9 cellular contexts compared by ENCODE assay signal in genomic region chr6:18211338-18211737, GRCh38. TPM values are rescaled to one million over a fixed set of nuclear protein-coding genes. Genes with fewer than 3 reads are reported as not detected.
DNase-seq lines count a peak whose midpoint lies in the region; ATAC-seq, FAIRE-seq and TF ChIP-seq lines count a peak whose summit lies in the region.
"Had no signal": no experiment of that assay in that cellular context is flagged by ENCODE, and none has a peak within 500 bp of the region (broad histone marks: within the 10 kb centered on the region; RNA-seq: fewer than 3 reads in every experiment).

No MANE protein-coding gene starts in this region.

- H3K4me1 ChIP-seq in upper lobe of left lung (no peaks in the 10 kb centered on the region), heart right ventricle (peaks cover 0 to 18% (median 4%) of the 10 kb centered on the region in 9 donors)

- H3K27me3 ChIP-seq in upper lobe of left lung (no peaks in the 10 kb centered on the region), heart right ventricle (no peaks in the 10 kb centered on the region)

- no peak overlapping the region for H3K27ac Mint-ChIP-seq in activated CD8-positive, alpha-beta T cell treated with anti-CD3 and anti-CD28 coated beads for 36 hours

- H3K9me3 Mint-ChIP-seq in activated CD8-positive, alpha-beta T cell treated with anti-CD3 and anti-CD28 coated beads for 36 hours, result no peaks in the 10 kb centered on the region

- H3K27ac ChIP-seq in upper lobe of left lung, result no peak overlapping the region
- no peak overlapping the region for H3K27ac ChIP-seq in heart right ventricle

- POLR2A ChIA-PET in activated CD8-positive, alpha-beta T cell treated with anti-CD3 and anti-CD28 coated beads for 36 hours (lab: Charles Lee), result no interaction called here

- H3K27me3 Mint-ChIP-seq in activated CD8-positive, alpha-beta T cell treated with anti-CD3 and anti-CD28 coated beads for 36 hours, result no peaks in the 10 kb centered on the region

- 89 to 94% methylated on average over 6 of the region's 6 CpGs for WGBS in upper lobe of left lung, 2 donors
- WGBS in heart right ventricle, 2 donors, result 95 to 96% methylated on average over 6 of the region's 6 CpGs

- TF ChIP-seq EP300 in upper lobe of left lung (IDR thresholded peaks at IDR 0.05), result no peak

- H3K36me3 ChIP-seq in upper lobe of left lung (peaks cover 0 to 48% (median 4%) of the 10 kb centered on the region in 4 donors), heart right ventricle (peaks cover 0 to 85% (median 11%) of the 10 kb centered on the region in 9 donors)

- intact Hi-C loops in activated CD8-positive, alpha-beta T cell treated with anti-CD3 and anti-CD28 coated beads for 36 hours (cut with micrococcal nuclease), result no loop called here
- intact Hi-C loops in heart right ventricle (cut with DNase I), result loop anchor here in 1 of 10 donors (5.0 kb wide), 1 partner anchor 51 kb away; the partner anchor contains the start of gene DEK

- ATAC-seq in HG02943 (IDR thresholded peaks at IDR 0.05; ENCODE audit: low read depth, unreplicated experiment) (peak; percentile 77), upper lobe of left lung (ENCODE audit: low FRiP score in 2 of 2) (no peak), heart right ventricle (no peak)
- ATAC-seq in activated CD8-positive, alpha-beta T cell treated with anti-CD3 and anti-CD28 coated beads for 36 hours, result peak; percentile 78

- H3K4me3 Mint-ChIP-seq in activated CD8-positive, alpha-beta T cell treated with anti-CD3 and anti-CD28 coated beads for 36 hours, result no peak overlapping the region

- H3K4me3 ChIP-seq in GM12864 (ENCODE audit: low read depth, low read length) (no peak overlapping the region), upper lobe of left lung (no peak overlapping the region), heart right ventricle (no peak overlapping the region)

- CTCF ChIA-PET in activated CD8-positive, alpha-beta T cell treated with anti-CD3 and anti-CD28 coated beads for 36 hours (lab: Charles Lee), result no interaction called here

- FAIRE-seq in GM19239 (lab: Jason Lieb, UNC) (peak; percentile 96), RCC 7860 (lab: Jason Lieb, UNC) (no peak)

- DNase-seq in GM12864 (ENCODE audit: low read depth), result peak; percentile 95
- peak; percentile 40 for DNase-seq in GM19239 (ENCODE audit: insufficient read length, low spot score)
- peak; percentile 37 for DNase-seq in activated CD8-positive, alpha-beta T cell treated with anti-CD3 and anti-CD28 coated beads for 36 hours
- DNase-seq in upper lobe of left lung, result no peak
- no peak for DNase-seq in RCC 7860 (ENCODE audit: low spot score)
- no peak for DNase-seq in heart right ventricle
- DNase-seq in NCI-H2171 (lab: John Stamatoyannopoulos, UW), result no peak
- DNase-seq: DMS53 had no signal

- TF ChIP-seq POLR2A in upper lobe of left lung (IDR thresholded peaks at IDR 0.05), result no peak

- peaks cover 18% of the 10 kb centered on the region for H3K4me1 Mint-ChIP-seq in activated CD8-positive, alpha-beta T cell treated with anti-CD3 and anti-CD28 coated beads for 36 hours (ENCODE audit: low read depth)

- H3K36me3 Mint-ChIP-seq in activated CD8-positive, alpha-beta T cell treated with anti-CD3 and anti-CD28 coated beads for 36 hours (ENCODE audit: low read depth), result peaks cover 19% of the 10 kb centered on the region

- TF ChIP-seq CTCF in GM12864 (IDR thresholded peaks at IDR 0.05; ENCODE audit: low read depth, low read length, missing control alignments), result no peak
- TF ChIP-seq CTCF in activated CD8-positive, alpha-beta T cell treated with anti-CD3 and anti-CD28 coated beads for 36 hours (IDR thresholded peaks at IDR 0.05), result no peak
- no peak for TF ChIP-seq CTCF in upper lobe of left lung (IDR thresholded peaks at IDR 0.05)
- TF ChIP-seq CTCF in heart right ventricle (IDR thresholded peaks at IDR 0.05), result no peak

- H3K9me3 ChIP-seq in upper lobe of left lung (no peaks in the 10 kb centered on the region), heart right ventricle (no peaks in the 10 kb centered on the region)

RNA-seq across cellular contexts. Expression of gene DEK, which starts 53.0 kb away (rescaled TPM):
- 100 to 1,000 TPM; 185 to 191 TPM for total RNA-seq in activated CD8-positive, alpha-beta T cell treated with anti-CD3 and anti-CD28 coated beads for 36 hours
- total RNA-seq in upper lobe of left lung (100 to 1,000 TPM in 3 of 6 donors, 10 to 100 TPM in 3; 61.5 to 170 (median 92.4) TPM), heart right ventricle (10 to 100 TPM; 38.6 to 78.3 (median 55.6) TPM)
- 10 to 100 TPM; 23.0 to 27.0 TPM for polyA plus RNA-seq in heart right ventricle

RNA-seq across cellular contexts. Expression of gene KDM1B, which starts 56.1 kb away (rescaled TPM):
- 10 to 100 TPM; 10.9 to 12.2 TPM for total RNA-seq in activated CD8-positive, alpha-beta T cell treated with anti-CD3 and anti-CD28 coated beads for 36 hours
- total RNA-seq in upper lobe of left lung (10 to 100 TPM; 13.0 to 29.0 (median 22.0) TPM), heart right ventricle (10 to 100 TPM in 9 of 10 donors, 1 to 10 TPM in 1; 9.8 to 22.5 (median 16.0) TPM)
- 1 to 10 TPM; 2.3 to 5.7 TPM for polyA plus RNA-seq in heart right ventricle

RNA-seq across cellular contexts. Expression of gene TPMT, which starts 56.5 kb away (rescaled TPM):
- total RNA-seq in activated CD8-positive, alpha-beta T cell treated with anti-CD3 and anti-CD28 coated beads for 36 hours, result 1 to 10 TPM; 6.6 to 7.0 TPM
- 10 to 100 TPM in 4 of 6 donors, 1 to 10 TPM in 2; 5.2 to 12.2 (median 10.7) TPM for total RNA-seq in upper lobe of left lung
- 10 to 100 TPM; 10.6 to 15.6 (median 13.0) TPM for total RNA-seq in heart right ventricle
- 10 to 100 TPM; 10.2 to 16.0 TPM for polyA plus RNA-seq in heart right ventricle

Comparison
In these comparisons a context has a peak if more than half of its experiments do, and no peak if none do; other contexts are left out.
1. DNase-seq: peak in GM12864 (single experiment), GM19239 (single experiment) and activated CD8-positive, alpha-beta T cell treated with anti-CD3 and anti-CD28 coated beads for 36 hours (single experiment); none in upper lobe of left lung (0 of 2), RCC 7860 (single experiment), heart right ventricle (0 of 2) and NCI-H2171 (single experiment).
2. ATAC-seq: peak in HG02943 (single experiment) and activated CD8-positive, alpha-beta T cell treated with anti-CD3 and anti-CD28 coated beads for 36 hours (single experiment); none in upper lobe of left lung (0 of 2) and heart right ventricle (0 of 8).